Comparison of ENCODE assay signal across 14 cellular contexts in the genomic region with DNA sequence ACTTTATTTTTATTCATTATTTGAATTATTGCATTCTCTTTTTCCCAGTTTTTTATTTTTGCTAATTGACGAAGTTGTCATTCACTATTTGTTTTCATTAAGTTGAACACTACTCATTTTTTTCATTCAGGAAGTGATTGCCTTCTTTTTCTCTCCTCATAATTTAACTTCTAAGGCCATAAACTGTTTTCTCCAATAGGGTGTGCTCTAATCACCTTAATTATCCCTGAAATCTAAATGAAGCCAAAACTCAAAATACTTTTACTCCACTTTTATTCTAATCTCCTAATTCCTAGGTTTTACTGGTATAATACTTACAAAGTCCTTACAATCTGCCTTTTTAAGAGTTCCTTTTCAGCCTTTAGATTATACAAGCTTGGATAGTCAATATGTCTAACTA. TPM values are rescaled to one million over a fixed set of nuclear protein-coding genes. Genes with fewer than 3 reads are reported as not detected.
DNase-seq lines count a peak whose midpoint lies in the region; ATAC-seq, FAIRE-seq and TF ChIP-seq lines count a peak whose summit lies in the region.
"Had no signal": no experiment of that assay in that cellular context is flagged by ENCODE, and none has a peak within 500 bp of the region (broad histone marks: within the 10 kb centered on the region; RNA-seq: fewer than 3 reads in every experiment).

No MANE protein-coding gene starts in this region.

- no peaks in the 10 kb centered on the region for H3K36me3 ChIP-seq in kidney epithelial cell (ENCODE audit: control insufficient read depth, insufficient read depth, low read length)

- H3K27me3 ChIP-seq in kidney epithelial cell (ENCODE audit: control insufficient read depth, insufficient read depth, low read length), result no peaks in the 10 kb centered on the region

- no peaks in the 10 kb centered on the region for H3K4me1 Mint-ChIP-seq in HFFc6 (ENCODE audit: low read depth)
- no peaks in the 10 kb centered on the region for H3K4me1 Mint-ChIP-seq in activated T-helper 2 cell treated with anti-CD3 and anti-CD28 coated beads, Interferon-gamma antibody, Interleukin-2, Interleukin-4, amounts not matched to agents 10 μg/mL and 5 μg/mL and 100 μg/mL, durations not matched to agents 14 hours and 24 hours and 36 hours (ENCODE audit: low read depth)

- DNase-seq in D721Med (ENCODE audit: insufficient read length, low spot score), result no peak
- no peak for DNase-seq in HFFc6
- peak; percentile 69 for DNase-seq in RKO (ENCODE audit: low spot score)
- no peak for DNase-seq in kidney epithelial cell (ENCODE audit: low read depth)
- no peak for DNase-seq in activated T-helper 2 cell treated with anti-CD3 and anti-CD28 coated beads, Interferon-gamma antibody, Interleukin-2, Interleukin-4, amounts not matched to agents 10 μg/mL and 5 μg/mL and 100 μg/mL, durations not matched to agents 14 hours and 24 hours and 36 hours (ENCODE audit: low spot score)
- no peak for DNase-seq in NCI-H1930 (lab: John Stamatoyannopoulos, UW)
- no peak for DNase-seq in T1000 (lab: John Stamatoyannopoulos, UW)
- DNase-seq: activated effector memory CD4-positive, alpha-beta T cell treated with anti-CD3 and anti-CD28 coated beads, Interleukin-2, amount 50 U/mL, for 16 hours; central memory CD4-positive, alpha-beta T cell; mucosa of descending colon had no signal

- FAIRE-seq in D721Med (lab: Jason Lieb, UNC), result no peak
- FAIRE-seq: GM12891 had no signal

- TF ChIP-seq CTCF in D721Med (IDR thresholded peaks at IDR 0.05; ENCODE audit: insufficient read depth, missing control alignments), result peak; percentile 13
- TF ChIP-seq CTCF in HFFc6 (IDR thresholded peaks at IDR 0.05), result peak; percentile 16; the same call in 1 of the 2 replicates
- peak; percentile 19 for TF ChIP-seq CTCF in kidney epithelial cell (IDR thresholded peaks at IDR 0.05; ENCODE audit: insufficient read depth, low read length, poor library complexity, severe bottlenecking)

- no peak overlapping the region for H3K4me3 ChIP-seq in kidney epithelial cell (ENCODE audit: low read depth, low read length)
- H3K4me3 ChIP-seq: mucosa of descending colon, SK-N-MC had no signal

- H3K27ac Mint-ChIP-seq in HFFc6, result no peak overlapping the region
- H3K27ac Mint-ChIP-seq in activated T-helper 2 cell treated with anti-CD3 and anti-CD28 coated beads, Interferon-gamma antibody, Interleukin-2, Interleukin-4, amounts not matched to agents 10 μg/mL and 5 μg/mL and 100 μg/mL, durations not matched to agents 14 hours and 24 hours and 36 hours, result no peak overlapping the region

- no peak overlapping the region for H3K4me3 Mint-ChIP-seq in HFFc6
- H3K4me3 Mint-ChIP-seq in activated T-helper 2 cell treated with anti-CD3 and anti-CD28 coated beads, Interferon-gamma antibody, Interleukin-2, Interleukin-4, amounts not matched to agents 10 μg/mL and 5 μg/mL and 100 μg/mL, durations not matched to agents 14 hours and 24 hours and 36 hours (ENCODE audit: low read depth), result no peak overlapping the region

- intact Hi-C loops in activated T-helper 2 cell treated with anti-CD3 and anti-CD28 coated beads, Interferon-gamma antibody, Interleukin-2, Interleukin-4, amounts not matched to agents 10 μg/mL and 5 μg/mL and 100 μg/mL, durations not matched to agents 14 hours and 24 hours and 36 hours (cut with micrococcal nuclease), result no loop called here

- no peaks in the 10 kb centered on the region for H3K27me3 Mint-ChIP-seq in HFFc6 (ENCODE audit: insufficient read depth)
- H3K27me3 Mint-ChIP-seq in activated T-helper 2 cell treated with anti-CD3 and anti-CD28 coated beads, Interferon-gamma antibody, Interleukin-2, Interleukin-4, amounts not matched to agents 10 μg/mL and 5 μg/mL and 100 μg/mL, durations not matched to agents 14 hours and 24 hours and 36 hours (ENCODE audit: low read depth), result no peaks in the 10 kb centered on the region

- H3K9me3 Mint-ChIP-seq in HFFc6, result peaks cover 11% of the 10 kb centered on the region
- H3K9me3 Mint-ChIP-seq in activated T-helper 2 cell treated with anti-CD3 and anti-CD28 coated beads, Interferon-gamma antibody, Interleukin-2, Interleukin-4, amounts not matched to agents 10 μg/mL and 5 μg/mL and 100 μg/mL, durations not matched to agents 14 hours and 24 hours and 36 hours, result no peaks in the 10 kb centered on the region

- ATAC-seq in GM18502 (IDR thresholded peaks at IDR 0.05; ENCODE audit: poor library complexity, unreplicated experiment), result no peak
- ATAC-seq: mucosa of descending colon had no signal

- H3K36me3 Mint-ChIP-seq in HFFc6 (ENCODE audit: low read depth), result no peaks in the 10 kb centered on the region; the same call in 1 of the 2 replicates
- H3K36me3 Mint-ChIP-seq in activated T-helper 2 cell treated with anti-CD3 and anti-CD28 coated beads, Interferon-gamma antibody, Interleukin-2, Interleukin-4, amounts not matched to agents 10 μg/mL and 5 μg/mL and 100 μg/mL, durations not matched to agents 14 hours and 24 hours and 36 hours (ENCODE audit: low read depth), result no peaks in the 10 kb centered on the region

RNA-seq across cellular contexts. Expression of gene OR13C2, which starts 2.9 kb away (rescaled TPM):
- not detected for total RNA-seq in HFFc6 (2021; fragmentation: NEBNext Ultra II Directional; extraction: Animal tissue kit (Norgen Biotek cat#: 25700))
- not detected in 2 replicates for total RNA-seq in kidney epithelial cell
- total RNA-seq in activated T-helper 2 cell treated with anti-CD3 and anti-CD28 coated beads, Interferon-gamma antibody, Interleukin-2, Interleukin-4, amounts not matched to agents 10 μg/mL and 5 μg/mL and 100 μg/mL, durations not matched to agents 14 hours and 24 hours and 36 hours, result not detected in 2 replicates
- total RNA-seq: mucosa of descending colon had no signal

RNA-seq across cellular contexts. Expression of gene OR13C5, which starts 9.1 kb away (rescaled TPM):
- not detected for total RNA-seq in HFFc6 (2021; fragmentation: NEBNext Ultra II Directional; extraction: Animal tissue kit (Norgen Biotek cat#: 25700))
- not detected in 2 replicates for total RNA-seq in kidney epithelial cell
- not detected in 2 replicates for total RNA-seq in activated T-helper 2 cell treated with anti-CD3 and anti-CD28 coated beads, Interferon-gamma antibody, Interleukin-2, Interleukin-4, amounts not matched to agents 10 μg/mL and 5 μg/mL and 100 μg/mL, durations not matched to agents 14 hours and 24 hours and 36 hours
- total RNA-seq: mucosa of descending colon, temporal lobe had no signal

RNA-seq across cellular contexts. Expression of gene OR13C9, which starts 9.7 kb away (rescaled TPM):
- not detected for total RNA-seq in HFFc6 (2021; fragmentation: NEBNext Ultra II Directional; extraction: Animal tissue kit (Norgen Biotek cat#: 25700))
- total RNA-seq in kidney epithelial cell, result not detected in 2 replicates
- not detected in 2 replicates for total RNA-seq in activated T-helper 2 cell treated with anti-CD3 and anti-CD28 coated beads, Interferon-gamma antibody, Interleukin-2, Interleukin-4, amounts not matched to agents 10 μg/mL and 5 μg/mL and 100 μg/mL, durations not matched to agents 14 hours and 24 hours and 36 hours
- total RNA-seq: mucosa of descending colon, temporal lobe had no signal

RNA-seq across cellular contexts. Expression of gene OR13C8, which starts 39.4 kb away (rescaled TPM):
- total RNA-seq in HFFc6 (2021; fragmentation: NEBNext Ultra II Directional; extraction: Animal tissue kit (Norgen Biotek cat#: 25700)), result not detected
- total RNA-seq in kidney epithelial cell, result not detected in 2 replicates
- not detected in 2 replicates for total RNA-seq in activated T-helper 2 cell treated with anti-CD3 and anti-CD28 coated beads, Interferon-gamma antibody, Interleukin-2, Interleukin-4, amounts not matched to agents 10 μg/mL and 5 μg/mL and 100 μg/mL, durations not matched to agents 14 hours and 24 hours and 36 hours
- total RNA-seq: mucosa of descending colon, temporal lobe had no signal
